ENCODE assay signal across 1 cellular context in the genomic region with DNA sequence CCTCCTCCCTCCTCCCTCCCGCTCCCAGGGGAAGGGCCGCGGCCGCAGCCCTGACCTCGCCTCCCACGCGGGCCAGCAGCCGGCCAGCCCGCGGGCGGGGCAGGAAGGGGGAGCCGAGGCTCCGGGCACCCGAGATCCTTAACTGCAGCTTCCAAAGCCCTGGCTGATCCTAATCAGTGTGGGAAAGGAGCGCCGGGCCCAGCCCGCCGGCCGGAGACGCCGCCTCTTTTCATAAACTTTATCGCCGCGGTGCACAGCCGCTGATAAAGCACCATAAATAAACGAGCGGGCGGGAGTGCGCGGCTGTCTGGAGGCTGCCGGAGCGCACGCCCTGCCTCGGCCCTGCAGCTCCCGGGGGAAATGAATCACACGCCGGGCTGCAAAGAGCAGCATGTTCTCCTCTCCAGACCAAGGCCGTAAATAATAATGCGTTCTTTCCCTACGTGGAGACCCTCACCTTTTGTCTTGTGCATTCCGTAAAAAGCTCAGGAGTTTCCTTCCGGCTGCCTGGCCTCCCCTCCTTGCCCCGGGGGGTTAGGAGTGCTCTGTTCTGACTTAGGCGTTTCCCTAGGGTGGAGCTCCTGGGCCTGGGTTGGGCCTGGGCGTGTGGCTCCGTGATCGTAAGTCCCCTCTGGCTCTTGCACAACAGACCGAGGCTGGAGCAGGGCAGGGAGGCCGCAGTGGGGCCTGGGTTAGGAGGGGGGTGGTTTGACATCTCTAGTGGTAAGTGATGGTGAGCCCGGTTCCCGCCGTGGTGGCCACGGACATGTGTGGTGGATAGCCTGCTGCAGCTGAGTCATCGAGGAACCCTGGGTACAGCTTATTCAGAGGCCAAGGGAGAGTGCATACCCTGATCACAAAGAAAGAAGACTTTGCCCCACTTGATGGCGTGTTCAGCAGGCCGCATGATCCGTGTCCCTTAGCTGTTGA.
TF ChIP-seq lines count a peak whose summit lies in the region.

No MANE protein-coding gene starts in this region.

TF ChIP-seq in K562, 482 proteins besides CTCF, POLR2A, EP300 and RAD21 (continued from another document and continues in another):
- TF ChIP-seq RNF219 (CRISPR knock-in tag; IDR thresholded peaks at IDR 0.05) (no peak), KLF13 (tag; IDR thresholded peaks at IDR 0.05; ENCODE audit: borderline replicate concordance, low read depth) (no peak), HNRNPH1 (optimal IDR thresholded peaks at IDR 0.05; ENCODE audit: low read depth, low read length) (no peak), RBM39 (optimal IDR thresholded peaks at IDR 0.05; ENCODE audit: low read depth, low read length) (no peak), ZBTB7A (IDR thresholded peaks at IDR 0.05; ENCODE audit: borderline replicate concordance, control insufficient read depth, low read depth, low read length) (peak; percentile 65; the same call in 1 of the 2 replicates), FIP1L1 (IDR thresholded peaks at IDR 0.05; ENCODE audit: low read depth, low read length, poor library complexity, severe bottlenecking) (peak; percentile 71), ZNF217 (CRISPR knock-in tag; IDR thresholded peaks at IDR 0.05) (no peak), ZNF24 (IDR thresholded peaks at IDR 0.05) (no peak; the same call in 1 of the 2 replicates), ARID3A (IDR thresholded peaks at IDR 0.05; ENCODE audit: borderline replicate concordance, low read depth, low read length) (peak; percentile 95), ZHX1 (conservative IDR thresholded peaks at IDR 0.05; ENCODE audit: low read length) (no peak), MTA2 (IDR thresholded peaks at IDR 0.05; ENCODE audit: low read depth) (peak; percentile 67), SMC3 (conservative IDR thresholded peaks at IDR 0.05; ENCODE audit: insufficient read depth, low read depth, low read length) (0 out of 2 replicates have a peak, but pooled peaks have one; percentile 1), HMG20B (CRISPR knock-in tag; IDR thresholded peaks at IDR 0.05) (no peak), RBM15 (IDR thresholded peaks at IDR 0.05; ENCODE audit: insufficient read depth, low read length) (no peak), ELF1 (tag; IDR thresholded peaks at IDR 0.05) (peak; percentile 59; the same call in 1 of the 2 replicates), SOX6 (IDR thresholded peaks at IDR 0.05) (peak; percentile 91), CBFB (CRISPR knock-in tag; IDR thresholded peaks at IDR 0.05) (peak; percentile 38; the same call in 1 of the 2 replicates), NFRKB (IDR thresholded peaks at IDR 0.05; ENCODE audit: low read depth) (peak; percentile 65), CCNT2 (IDR thresholded peaks at IDR 0.05; ENCODE audit: borderline replicate concordance, extremely low read depth, insufficient read length, low read depth, low read length) (peak; percentile 100), HSF4 (CRISPR knock-in tag; IDR thresholded peaks at IDR 0.05; ENCODE audit: borderline replicate concordance) (no peak), ESRRA (IDR thresholded peaks at IDR 0.05; ENCODE audit: borderline replicate concordance, low read depth) (peak; percentile 84; the same call in 1 of the 2 replicates), STAT6 (CRISPR knock-in tag; IDR thresholded peaks at IDR 0.05) (no peak), PRDM10 (IDR thresholded peaks at IDR 0.05; ENCODE audit: partially characterized antibody) (peak; percentile 83), NFXL1 (CRISPR knock-in tag; IDR thresholded peaks at IDR 0.05) (no peak), RFX7 (CRISPR knock-in tag; IDR thresholded peaks at IDR 0.05) (no peak), ZFP36 (IDR thresholded peaks at IDR 0.05; ENCODE audit: low read depth, low read length, partially characterized antibody) (no peak), ZNF263 (CRISPR knock-in tag; IDR thresholded peaks at IDR 0.05; ENCODE audit: borderline replicate concordance) (peak; percentile 91)
- TF ChIP-seq, protein P1, sequence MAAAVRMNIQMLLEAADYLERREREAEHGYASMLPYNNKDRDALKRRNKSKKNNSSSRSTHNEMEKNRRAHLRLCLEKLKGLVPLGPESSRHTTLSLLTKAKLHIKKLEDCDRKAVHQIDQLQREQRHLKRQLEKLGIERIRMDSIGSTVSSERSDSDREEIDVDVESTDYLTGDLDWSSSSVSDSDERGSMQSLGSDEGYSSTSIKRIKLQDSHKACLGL (CRISPR knock-in tag; IDR thresholded peaks at IDR 0.05; ENCODE audit: borderline replicate concordance, poor library complexity, severe bottlenecking) = no peak
- TF ChIP-seq, protein P2, sequence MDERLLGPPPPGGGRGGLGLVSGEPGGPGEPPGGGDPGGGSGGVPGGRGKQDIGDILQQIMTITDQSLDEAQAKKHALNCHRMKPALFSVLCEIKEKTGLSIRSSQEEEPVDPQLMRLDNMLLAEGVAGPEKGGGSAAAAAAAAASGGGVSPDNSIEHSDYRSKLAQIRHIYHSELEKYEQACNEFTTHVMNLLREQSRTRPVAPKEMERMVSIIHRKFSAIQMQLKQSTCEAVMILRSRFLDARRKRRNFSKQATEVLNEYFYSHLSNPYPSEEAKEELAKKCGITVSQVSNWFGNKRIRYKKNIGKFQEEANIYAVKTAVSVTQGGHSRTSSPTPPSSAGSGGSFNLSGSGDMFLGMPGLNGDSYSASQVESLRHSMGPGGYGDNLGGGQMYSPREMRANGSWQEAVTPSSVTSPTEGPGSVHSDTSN (CRISPR knock-in tag; IDR thresholded peaks at IDR 0.05; ENCODE audit: low read depth) = no peak
- TF ChIP-seq, protein P2 (tag; conservative IDR thresholded peaks at IDR 0.05; ENCODE audit: low read depth) = peak; percentile 88
- TF ChIP-seq, protein P3, sequence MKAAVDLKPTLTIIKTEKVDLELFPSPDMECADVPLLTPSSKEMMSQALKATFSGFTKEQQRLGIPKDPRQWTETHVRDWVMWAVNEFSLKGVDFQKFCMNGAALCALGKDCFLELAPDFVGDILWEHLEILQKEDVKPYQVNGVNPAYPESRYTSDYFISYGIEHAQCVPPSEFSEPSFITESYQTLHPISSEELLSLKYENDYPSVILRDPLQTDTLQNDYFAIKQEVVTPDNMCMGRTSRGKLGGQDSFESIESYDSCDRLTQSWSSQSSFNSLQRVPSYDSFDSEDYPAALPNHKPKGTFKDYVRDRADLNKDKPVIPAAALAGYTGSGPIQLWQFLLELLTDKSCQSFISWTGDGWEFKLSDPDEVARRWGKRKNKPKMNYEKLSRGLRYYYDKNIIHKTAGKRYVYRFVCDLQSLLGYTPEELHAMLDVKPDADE (conservative IDR thresholded peaks at IDR 0.05; ENCODE audit: control insufficient read depth, low read depth, low read length) = no peak; the same call in 1 of the 2 replicates
- TF ChIP-seq, protein P4, sequence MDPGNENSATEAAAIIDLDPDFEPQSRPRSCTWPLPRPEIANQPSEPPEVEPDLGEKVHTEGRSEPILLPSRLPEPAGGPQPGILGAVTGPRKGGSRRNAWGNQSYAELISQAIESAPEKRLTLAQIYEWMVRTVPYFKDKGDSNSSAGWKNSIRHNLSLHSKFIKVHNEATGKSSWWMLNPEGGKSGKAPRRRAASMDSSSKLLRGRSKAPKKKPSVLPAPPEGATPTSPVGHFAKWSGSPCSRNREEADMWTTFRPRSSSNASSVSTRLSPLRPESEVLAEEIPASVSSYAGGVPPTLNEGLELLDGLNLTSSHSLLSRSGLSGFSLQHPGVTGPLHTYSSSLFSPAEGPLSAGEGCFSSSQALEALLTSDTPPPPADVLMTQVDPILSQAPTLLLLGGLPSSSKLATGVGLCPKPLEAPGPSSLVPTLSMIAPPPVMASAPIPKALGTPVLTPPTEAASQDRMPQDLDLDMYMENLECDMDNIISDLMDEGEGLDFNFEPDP (CRISPR knock-in tag; IDR thresholded peaks at IDR 0.05) = 0 out of 2 replicates have a peak, but pooled peaks have one; percentile 9
